ENCODE assay signal across 8 cellular contexts in the genomic region with DNA sequence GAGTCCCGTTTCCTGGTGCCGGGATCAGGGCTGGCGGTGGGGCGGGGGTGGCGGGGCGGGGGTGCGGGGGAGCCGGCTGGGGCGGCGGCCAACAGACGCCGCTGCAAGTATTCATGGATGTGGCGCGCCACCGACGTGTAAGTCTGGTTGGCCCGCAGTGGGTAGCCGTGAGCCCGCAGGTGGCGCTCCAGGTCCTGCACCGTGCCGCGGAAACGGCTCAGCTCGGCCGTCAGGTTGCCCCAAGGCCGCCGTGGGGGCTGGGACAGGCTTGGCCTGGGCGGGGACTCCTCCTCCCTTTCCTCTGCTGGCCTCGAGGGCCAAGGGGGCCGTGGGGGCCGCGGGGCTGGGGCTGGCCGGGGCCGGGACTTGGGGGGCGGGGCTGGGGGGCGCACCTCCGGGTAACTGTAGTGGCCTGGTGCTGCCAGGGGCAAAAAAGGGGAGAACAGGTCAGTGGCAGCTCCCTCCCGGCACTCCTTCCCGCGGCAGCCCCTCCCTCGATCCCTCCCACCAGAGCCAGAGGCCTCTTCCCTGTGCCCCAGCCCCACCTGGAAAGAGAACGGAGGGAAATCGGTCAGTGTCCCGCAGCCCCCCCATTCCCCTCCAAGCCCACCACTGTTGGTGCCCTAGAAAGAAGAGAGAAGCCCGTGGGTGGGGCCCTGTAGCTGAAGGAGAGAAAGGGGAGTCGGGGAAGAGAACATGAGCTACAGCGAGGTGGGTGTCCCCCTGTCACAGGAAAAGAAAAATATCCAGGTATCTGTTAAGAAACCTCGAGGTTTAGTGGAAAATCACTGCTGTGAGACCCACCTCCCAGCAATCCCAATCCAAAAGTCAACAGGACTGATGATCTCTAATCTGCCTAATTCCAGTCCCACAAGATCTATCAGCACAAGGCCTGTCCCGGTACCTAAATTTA. TPM values are rescaled to one million over a fixed set of nuclear protein-coding genes. Genes with fewer than 3 reads are reported as not detected.
DNase-seq lines count a peak whose midpoint lies in the region; TF ChIP-seq lines count a peak whose summit lies in the region.

No MANE protein-coding gene starts in this region.

- H3K4me1 Mint-ChIP-seq in endothelial cell (ENCODE audit: unreplicated experiment), result no peaks in the 10 kb centered on the region

- H3K27me3 ChIP-seq in GM06990 (replicated peaks; ENCODE audit: control insufficient read depth, insufficient read depth, low read length), result peaks cover 3% of the 10 kb centered on the region
- H3K27me3 ChIP-seq in muscle layer of duodenum (ENCODE audit: low read depth, low read length), result no peaks in the 10 kb centered on the region

- DNase-seq in GM06990 (ENCODE audit: extremely low read depth, insufficient read length) (peak; percentile 63), NCI-H524 treated with DMSO at 0.1 percent for 48 hours (lab: John Stamatoyannopoulos, UW) (peak; percentile 4), endothelial cell (ENCODE audit: low spot score) (peak; percentile 86), DMS153 treated with DMSO at 0.1 percent for 48 hours (lab: John Stamatoyannopoulos, UW; ENCODE audit: unreplicated experiment) (no peak), MV-4-11 (lab: John Stamatoyannopoulos, UW) (no peak)
- DNase-seq in activated CD8-positive, alpha-beta memory T cell treated with anti-CD3 and anti-CD28 coated beads for 4 hours (ENCODE audit: low read depth in 2 of 2), result peak; percentile 26 to 34
- DNase-seq in stimulated activated naive CD4-positive, alpha-beta T cell treated with Interleukin-2 at 50 U/mL for 16 hours (lab: John Stamatoyannopoulos, UW), result peak; percentile 45

- peak overlapping the region; percentile 23 for H3K27ac ChIP-seq in muscle layer of duodenum (ENCODE audit: low read length)

- H3K9me3 ChIP-seq in muscle layer of duodenum (ENCODE audit: control insufficient read depth in 1 of 2, low read length in 2 of 2), result no peaks in the 10 kb centered on the region

- H3K27me3 Mint-ChIP-seq in endothelial cell (ENCODE audit: unreplicated experiment), result peaks cover 12% of the 10 kb centered on the region

- H3K36me3 Mint-ChIP-seq in endothelial cell (ENCODE audit: low read depth, unreplicated experiment), result peaks cover 5% of the 10 kb centered on the region

- H3K4me3 Mint-ChIP-seq in endothelial cell (ENCODE audit: unreplicated experiment), result no peak overlapping the region

- H3K36me3 ChIP-seq in GM06990 (ENCODE audit: control insufficient read depth, insufficient read depth, low read length), result no peaks in the 10 kb centered on the region
- H3K36me3 ChIP-seq in muscle layer of duodenum (ENCODE audit: control insufficient read depth in 1 of 2, insufficient read depth in 2 of 2, low read length in 2 of 2), result peaks cover 0 to 8% of the 10 kb centered on the region in 2 donors

- H3K4me1 ChIP-seq in muscle layer of duodenum (ENCODE audit: control insufficient read depth in 1 of 2, insufficient read depth in 2 of 2, low read length in 2 of 2), result peaks cover 0 to 23% of the 10 kb centered on the region in 2 donors

- TF ChIP-seq CTCF in GM06990 (IDR thresholded peaks at IDR 0.05; ENCODE audit: insufficient read depth, low read length, poor library complexity, severe bottlenecking), result peak; percentile 70
- TF ChIP-seq CTCF in endothelial cell (IDR thresholded peaks at IDR 0.05; ENCODE audit: unreplicated experiment), result peak; percentile 15

- no peak overlapping the region for H3K4me3 ChIP-seq in GM06990 (replicated peaks; ENCODE audit: low read depth, low read length)
- no peak overlapping the region for H3K4me3 ChIP-seq in muscle layer of duodenum (ENCODE audit: low read depth in 1 of 2, low read length in 2 of 2)

- no peak overlapping the region for H3K27ac Mint-ChIP-seq in endothelial cell (ENCODE audit: unreplicated experiment)

- H3K9me3 Mint-ChIP-seq in endothelial cell (ENCODE audit: unreplicated experiment), result no peaks in the 10 kb centered on the region

RNA-seq across cellular contexts. Expression of a gene that starts 21.3 kb away (rescaled TPM):
- total RNA-seq in endothelial cell (ENCODE audit: unreplicated experiment), result 7.5 TPM

RNA-seq across cellular contexts. Expression of a gene that starts 40.2 kb away (rescaled TPM):
- total RNA-seq in endothelial cell (ENCODE audit: unreplicated experiment), result 72.9 TPM

RNA-seq across cellular contexts. Expression of a gene that starts 42.3 kb away (rescaled TPM):
- total RNA-seq in endothelial cell (ENCODE audit: unreplicated experiment), result 5.2 TPM

RNA-seq across cellular contexts. Expression of a gene that starts 49.6 kb away (rescaled TPM):
- total RNA-seq in endothelial cell (ENCODE audit: unreplicated experiment), result 0.44 TPM

Comparison
In these comparisons a context has a peak if more than half of its experiments do, and no peak if none do; other contexts are left out.
1. DNase-seq: peak in GM06990 (single experiment), NCI-H524 treated with DMSO at 0.1 percent for 48 hours (single experiment), activated CD8-positive, alpha-beta memory T cell treated with anti-CD3 and anti-CD28 coated beads for 4 hours (2 of 2), endothelial cell (single experiment) and stimulated activated naive CD4-positive, alpha-beta T cell treated with Interleukin-2 at 50 U/mL for 16 hours (single experiment); none in DMS153 treated with DMSO at 0.1 percent for 48 hours (single experiment) and MV-4-11 (single experiment).